In genomic region chr19:44164327-44164672, GRCh38 we compare ENCODE assay signal across 8 cellular contexts. TPM values are rescaled to one million over a fixed set of nuclear protein-coding genes. Genes with fewer than 3 reads are reported as not detected.
DNase-seq lines count a peak whose midpoint lies in the region; ATAC-seq, FAIRE-seq and TF ChIP-seq lines count a peak whose summit lies in the region.

No MANE protein-coding gene starts in this region.

- no peak for ATAC-seq in HG02852 (IDR thresholded peaks at IDR 0.05; ENCODE audit: unreplicated experiment)

- POLR2A ChIA-PET in endothelial cell of umbilical vein (lab: Charles Lee) = interaction anchor here (0.5 to 1.5 kb wide), 3 partner anchors 43 to 140 kb away, joined by 3 to 9 read pairs (median 4); partner anchors contain the start of gene ZNF235

- peaks cover 3% of the 10 kb centered on the region for H3K4me1 ChIP-seq in endothelial cell of umbilical vein (ENCODE audit: control insufficient read depth, extremely low read depth, insufficient read depth, low read length)
- peaks cover 6% of the 10 kb centered on the region for H3K4me1 ChIP-seq in prostate gland (replicated peaks)

- peak overlapping the region; percentile 84 for H2AFZ ChIP-seq in endothelial cell of umbilical vein (ENCODE audit: low read depth, low read length)

- CTCF ChIA-PET in endothelial cell of umbilical vein (lab: Charles Lee) = interaction anchor here (0.8 to 1.5 kb wide), 5 partner anchors 11 to 51 kb away, joined by 3 to 5 read pairs (median 4); partner anchors contain the start of gene ZNF227

- TF ChIP-seq CTCF in GM12875 (IDR thresholded peaks at IDR 0.05; ENCODE audit: borderline replicate concordance, insufficient read depth, low read depth, low read length) (no peak), endothelial cell of umbilical vein (IDR thresholded peaks at IDR 0.05; ENCODE audit: extremely low read depth in 1 of 2, insufficient read depth in 1 of 2, low read depth in 1 of 2, low read length in 2 of 2) (no peak), prostate gland (IDR thresholded peaks at IDR 0.05) (no peak)

- H3K27me3 ChIP-seq in MG63 = no peaks in the 10 kb centered on the region
- H3K27me3 ChIP-seq in endothelial cell of umbilical vein (ENCODE audit: control insufficient read depth in 2 of 2, insufficient read depth in 2 of 2, low read length in 2 of 2) = no peaks in the 10 kb centered on the region
- H3K27me3 ChIP-seq in prostate gland (replicated peaks; ENCODE audit: insufficient read depth) = no peaks in the 10 kb centered on the region

- H3K27ac ChIP-seq in endothelial cell of umbilical vein (ENCODE audit: insufficient read depth, low read depth, low read length) (no peak overlapping the region), prostate gland (peak overlapping the region; percentile 80 to 88)

- H3K79me2 ChIP-seq in endothelial cell of umbilical vein (ENCODE audit: control insufficient read depth, insufficient read depth, low read length) = peaks cover 8% of the 10 kb centered on the region

- 80% methylated on average over 3 of the region's 3 CpGs for WGBS in prostate gland

- H3K36me3 ChIP-seq in MG63 = peaks cover 31% of the 10 kb centered on the region
- H3K36me3 ChIP-seq in endothelial cell of umbilical vein (ENCODE audit: control insufficient read depth in 2 of 2, extremely low read depth in 1 of 2, insufficient read depth in 2 of 2, low read length in 2 of 2) = peaks cover 2% of the 10 kb centered on the region in 2 experiments
- H3K36me3 ChIP-seq in prostate gland = peaks cover 2 to 3% of the 10 kb centered on the region in 2 donors

- no peak for FAIRE-seq in endothelial cell of umbilical vein (lab: Jason Lieb, UNC)

- BruUV-seq in endothelial cell of umbilical vein (replicated peaks; lab: Mats Ljungman, UMichigan) = TSS peak; percentile 90

- peak overlapping the region; percentile 5 for H3K9ac ChIP-seq in endothelial cell of umbilical vein (replicated peaks; ENCODE audit: extremely low read depth, insufficient read depth, low read length)

- intact Hi-C loops in endothelial cell of umbilical vein (cut with micrococcal nuclease) (loop anchor here (1.0 to 10.0 kb wide), 5 partner anchors 23 to 141 kb away; partner anchors contain the start of genes ZNF224, ZNF225, ZNF234 and ZNF235), prostate gland (cut with DNase I) (loop anchor here (2.0 kb wide), 1 partner anchor 49 kb away; the partner anchor contains the start of gene ZNF227)

- TF ChIP-seq POLR2A in endothelial cell of umbilical vein (IDR thresholded peaks at IDR 0.05; ENCODE audit: low read depth, low read length) = no peak
- TF ChIP-seq POLR2A in prostate gland (IDR thresholded peaks at IDR 0.05) = no peak

- no peaks in the 10 kb centered on the region for H3K9me1 ChIP-seq in endothelial cell of umbilical vein (replicated peaks; ENCODE audit: control insufficient read depth, extremely low read depth, insufficient read depth, low read length)

- H4K20me1 ChIP-seq in endothelial cell of umbilical vein (replicated peaks; ENCODE audit: control insufficient read depth, extremely low read depth, insufficient read depth, low read length) = no peaks in the 10 kb centered on the region

- H3K4me2 ChIP-seq in endothelial cell of umbilical vein (ENCODE audit: insufficient read depth, low read length) = peak overlapping the region; percentile 91

- DNase-seq in MG63 = no peak
- no peak for DNase-seq in endothelial cell of umbilical vein (ENCODE audit: low read depth, low spot score)
- no peak for DNase-seq in prostate gland (ENCODE audit: low spot score)
- no peak for DNase-seq in amniotic stem cell (lab: John Stamatoyannopoulos, UW)
- DNase-seq in nucleus accumbens (lab: John Stamatoyannopoulos, UW) = no peak
- DNase-seq in NCI-H2081 treated with DMSO at 0.1 percent for 48 hours (lab: John Stamatoyannopoulos, UW) = no peak

- H3K4me3 ChIP-seq in GM12875 (ENCODE audit: low read depth, low read length) = peak overlapping the region; percentile 68
- H3K4me3 ChIP-seq in MG63 = peak overlapping the region; percentile 87
- peak overlapping the region in 2 of 3 experiments; percentile 23 to 87 for H3K4me3 ChIP-seq in endothelial cell of umbilical vein (replicated peaks in 1 of 3; ENCODE audit: insufficient read depth in 1 of 3, low read depth in 1 of 3, low read length in 3 of 3)
- H3K4me3 ChIP-seq in prostate gland = peak overlapping the region; percentile 71 to 84

- H3K9me3 ChIP-seq in MG63 = peaks cover 28% of the 10 kb centered on the region
- H3K9me3 ChIP-seq in endothelial cell of umbilical vein (replicated peaks; ENCODE audit: control insufficient read depth, insufficient read depth, low read length) = no peaks in the 10 kb centered on the region
- no peaks in the 10 kb centered on the region for H3K9me3 ChIP-seq in prostate gland

- dilution Hi-C loops in endothelial cell of umbilical vein (cut with MboI; ENCODE audit: extremely low pct_ligation_motif_present, low sequenced_read_pairs) = no loop called here

TF ChIP-seq in endothelial cell of umbilical vein, 7 proteins besides CTCF, POLR2A, EP300 and RAD21:
- no peak for TF ChIP-seq MYC (IDR thresholded peaks at IDR 0.05; ENCODE audit: low read depth, low read length)
- TF ChIP-seq GATA2 (IDR thresholded peaks at IDR 0.05; ENCODE audit: insufficient read depth, insufficient read length, low read depth, low read length) = no peak
- TF ChIP-seq JUN (IDR thresholded peaks at IDR 0.05; ENCODE audit: borderline replicate concordance, insufficient read depth, insufficient read length, low read depth) = no peak
- no peak for TF ChIP-seq MAX (IDR thresholded peaks at IDR 0.05; ENCODE audit: insufficient read depth, insufficient read length)
- TF ChIP-seq EZH2 (IDR thresholded peaks at IDR 0.05; ENCODE audit: borderline replicate concordance, low read depth, low read length, severe bottlenecking) = no peak
- no peak for TF ChIP-seq POLR2AphosphoS5 (IDR thresholded peaks at IDR 0.05; ENCODE audit: insufficient read depth, low read depth, low read length)
- TF ChIP-seq FOS (IDR thresholded peaks at IDR 0.05; ENCODE audit: borderline replicate concordance, insufficient read depth, low read length) = no peak

RNA-seq across cellular contexts. Expression of gene ZNF226, which starts 0.6 kb away (rescaled TPM):
- total RNA-seq in MG63 (2014; rRNA removed; shearing (Covaris generic); ENCODE audit: low replicate concordance) = 8.8 and 12.7 TPM in 2 replicates
- total RNA-seq in endothelial cell of umbilical vein = 19.7 and 19.8 TPM in 2 replicates
- polyA plus RNA-seq in endothelial cell of umbilical vein = 5.9 and 8.8 TPM in 2 replicates
- 9.8 and 11.8 TPM in 2 replicates for polyA plus RNA-seq in endothelial cell of umbilical vein (2011; cell fraction: cytosol; rRNA removed)
- 22.6 and 24.1 TPM in 2 replicates for polyA plus RNA-seq in endothelial cell of umbilical vein (2011; cell fraction: nucleus; rRNA removed)
- polyA plus RNA-seq in endothelial cell of umbilical vein (2012) = 15.7 and 17.2 TPM in 2 replicates
- 6.6 and 9.7 TPM in 2 replicates for polyA minus RNA-seq in endothelial cell of umbilical vein
- 4.0 TPM for polyA minus RNA-seq in endothelial cell of umbilical vein (2011; cell fraction: cytosol; rRNA and poly(A)+ RNA removed)
- polyA minus RNA-seq in endothelial cell of umbilical vein (2011; cell fraction: nucleus; rRNA and poly(A)+ RNA removed) = 13.1 and 14.2 TPM in 2 replicates
- 10 to 100 TPM; 35.9 to 48.4 TPM for total RNA-seq in prostate gland

RNA-seq across cellular contexts. Expression of gene ZNF234, which starts 22.9 kb away (rescaled TPM):
- total RNA-seq in MG63 (2014; rRNA removed; shearing (Covaris generic); ENCODE audit: low replicate concordance) = 3.9 and 10.0 TPM in 2 replicates
- total RNA-seq in endothelial cell of umbilical vein (10.6 and 11.9 TPM in 2 replicates), prostate gland (1 to 10 TPM; 5.6 to 7.0 TPM)
- polyA plus RNA-seq in endothelial cell of umbilical vein = 2.1 and 2.5 TPM in 2 replicates
- 2.1 and 2.5 TPM in 2 replicates for polyA plus RNA-seq in endothelial cell of umbilical vein (2011; cell fraction: cytosol; rRNA removed)
- 13.2 and 15.7 TPM in 2 replicates for polyA plus RNA-seq in endothelial cell of umbilical vein (2011; cell fraction: nucleus; rRNA removed)
- polyA plus RNA-seq in endothelial cell of umbilical vein (2012) = 4.4 and 5.5 TPM in 2 replicates
- polyA minus RNA-seq in endothelial cell of umbilical vein = 7.3 and 9.6 TPM in 2 replicates
- polyA minus RNA-seq in endothelial cell of umbilical vein (2011; cell fraction: cytosol; rRNA and poly(A)+ RNA removed) = 3.7 TPM
- 5.4 and 10.1 TPM in 2 replicates for polyA minus RNA-seq in endothelial cell of umbilical vein (2011; cell fraction: nucleus; rRNA and poly(A)+ RNA removed)

RNA-seq across cellular contexts. Expression of gene ZNF227, which starts 48.0 kb away (rescaled TPM):
- total RNA-seq in MG63 (2014; rRNA removed; shearing (Covaris generic); ENCODE audit: low replicate concordance) = 6.5 and 7.3 TPM in 2 replicates
- total RNA-seq in endothelial cell of umbilical vein (17.2 and 17.8 TPM in 2 replicates), prostate gland (10 to 100 TPM; 17.0 to 26.4 TPM)
- 2.8 and 3.4 TPM in 2 replicates for polyA plus RNA-seq in endothelial cell of umbilical vein
- polyA plus RNA-seq in endothelial cell of umbilical vein (2011; cell fraction: cytosol; rRNA removed) = 5.2 and 5.7 TPM in 2 replicates
- 6.4 and 7.7 TPM in 2 replicates for polyA plus RNA-seq in endothelial cell of umbilical vein (2011; cell fraction: nucleus; rRNA removed)
- polyA plus RNA-seq in endothelial cell of umbilical vein (2012) = 10.0 and 13.5 TPM in 2 replicates
- polyA minus RNA-seq in endothelial cell of umbilical vein = 15.6 and 17.8 TPM in 2 replicates
- polyA minus RNA-seq in endothelial cell of umbilical vein (2011; cell fraction: cytosol; rRNA and poly(A)+ RNA removed) = 5.0 TPM
- 14.9 and 25.8 TPM in 2 replicates for polyA minus RNA-seq in endothelial cell of umbilical vein (2011; cell fraction: nucleus; rRNA and poly(A)+ RNA removed)

RNA-seq across cellular contexts. Expression of gene ZNF225, which starts 51.1 kb away (rescaled TPM):
- 1.3 and 3.1 TPM in 2 replicates for total RNA-seq in MG63 (2014; rRNA removed; shearing (Covaris generic); ENCODE audit: low replicate concordance)
- total RNA-seq in endothelial cell of umbilical vein = 3.9 and 4.1 TPM in 2 replicates
- polyA plus RNA-seq in endothelial cell of umbilical vein = 0.83 and 0.92 TPM in 2 replicates
- polyA plus RNA-seq in endothelial cell of umbilical vein (2011; cell fraction: cytosol; rRNA removed) = 0.79 and 0.87 TPM in 2 replicates
- 2.9 TPM in 2 replicates for polyA plus RNA-seq in endothelial cell of umbilical vein (2011; cell fraction: nucleus; rRNA removed)
- 2.3 and 2.6 TPM in 2 replicates for polyA plus RNA-seq in endothelial cell of umbilical vein (2012)
- polyA minus RNA-seq in endothelial cell of umbilical vein = 2.1 and 2.8 TPM in 2 replicates
- polyA minus RNA-seq in endothelial cell of umbilical vein (2011; cell fraction: cytosol; rRNA and poly(A)+ RNA removed) = 1.4 TPM
- 2.5 and 4.4 TPM in 2 replicates for polyA minus RNA-seq in endothelial cell of umbilical vein (2011; cell fraction: nucleus; rRNA and poly(A)+ RNA removed)
- 1 to 10 TPM; 3.0 to 4.9 TPM for total RNA-seq in prostate gland
